ENCODE assay signal across 18 cellular contexts in the genomic region with DNA sequence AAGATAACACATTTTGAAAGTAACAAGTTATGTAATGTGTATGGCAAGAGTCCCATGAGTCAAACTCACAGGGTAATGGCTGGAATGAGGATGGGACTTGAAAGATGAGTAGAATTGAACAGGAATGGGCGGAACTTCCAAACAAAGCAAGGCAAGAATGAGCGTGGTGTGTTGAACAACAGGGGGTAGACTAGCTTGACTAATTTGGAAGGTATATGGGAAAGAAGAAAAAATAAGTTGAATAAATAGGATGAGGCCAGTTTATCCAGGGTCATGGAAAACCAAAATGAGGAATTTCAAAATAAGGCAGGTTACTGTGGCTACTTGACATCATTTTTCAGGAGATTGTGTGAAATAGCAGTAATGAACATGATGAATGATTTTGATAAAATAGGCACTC. TPM values are rescaled to one million over a fixed set of nuclear protein-coding genes. Genes with fewer than 3 reads are reported as not detected.
DNase-seq lines count a peak whose midpoint lies in the region; ATAC-seq, FAIRE-seq and TF ChIP-seq lines count a peak whose summit lies in the region.
"Had no signal": no experiment of that assay in that cellular context is flagged by ENCODE, and none has a peak within 500 bp of the region (broad histone marks: within the 10 kb centered on the region; RNA-seq: fewer than 3 reads in every experiment).

No MANE protein-coding gene starts in this region.

- no TSS peak for BruUV-seq in K562 (replicated peaks; lab: Mats Ljungman, UMichigan)

- no peaks in the 10 kb centered on the region for H3K36me3 ChIP-seq in HUES48 (ENCODE audit: control insufficient read depth, insufficient read depth, low read length)
- H3K36me3 ChIP-seq in K562 (ENCODE audit: control insufficient read depth, insufficient read depth, low read length): no peaks in the 10 kb centered on the region
- H3K36me3 ChIP-seq: Peyer's patch had no signal

- H3K4me1 ChIP-seq in HUES48 (ENCODE audit: control insufficient read depth, insufficient read depth, low read length) (peaks cover 47% of the 10 kb centered on the region), K562 (replicated peaks in 1 of 2; ENCODE audit: control insufficient read depth in 2 of 2, insufficient read depth in 2 of 2, low read length in 2 of 2) (peaks cover 17 to 38% of the 10 kb centered on the region in 2 experiments; a peak in 4 of 5 replicates)

- no peak for TF ChIP-seq EP300 in K562 (IDR thresholded peaks at IDR 0.05; ENCODE audit: low read length)

- intact Hi-C loops in K562 (cut with micrococcal nuclease): loop anchor here (5.0 kb wide), 2 partner anchors 124 to 561 kb away; partner anchors contain the start of gene ZNF770

- H3K9me1 ChIP-seq in K562 (ENCODE audit: control insufficient read depth, insufficient read depth, low read length): no peaks in the 10 kb centered on the region

- peak in 3 of 4 experiments; percentile 12 to 57 (median 18) for DNase-seq in K562 (ENCODE audit: extremely low read depth in 1 of 4, low spot score in 3 of 4)
- DNase-seq in iPS DF 19.7 (ENCODE audit: low read depth, low spot score): peak; percentile 54
- no peak for DNase-seq in nephron progenitor cell
- DNase-seq in stimulated activated CD4-positive, alpha-beta T cell treated with anti-CD3 and anti-CD28 coated beads, Interleukin-12 subunit alpha, Interleukin-12 subunit beta, amount 100 ng/mL, for 4 hours: no peak
- no peak for DNase-seq in NCI-H446 (lab: John Stamatoyannopoulos, UW)
- DNase-seq: ACHN; CD4-positive, CD25-positive, alpha-beta regulatory T cell; DMS79 treated with DMSO at 0.1 percent for 48 hours; GDM1; KBM-7; NCI-H1048; NCI-H82; Peyer's patch; Right ventricle myocardium superior had no signal

- H3K27ac Mint-ChIP-seq in nephron progenitor cell: no peak overlapping the region
- H3K27ac Mint-ChIP-seq: CD4-positive, CD25-positive, alpha-beta regulatory T cell had no signal

- no peaks in the 10 kb centered on the region for H4K20me1 ChIP-seq in K562 (replicated peaks; ENCODE audit: control insufficient read depth, insufficient read depth, low read length)

- H3K4me3 Mint-ChIP-seq in nephron progenitor cell: peak overlapping the region; percentile 66

- H3K9me3 Mint-ChIP-seq in nephron progenitor cell: peaks cover 15% of the 10 kb centered on the region

- POLR2A ChIA-PET in K562 (lab: Yijun Ruan, JAX): interaction anchor here (0.6 to 3.1 kb wide), 4 partner anchors 9 to 203 kb away, joined by 4 to 24 read pairs (median 6); no protein-coding TSS in a partner anchor

- H3K36me3 Mint-ChIP-seq in nephron progenitor cell (ENCODE audit: low read depth): peaks cover 34% of the 10 kb centered on the region
- H3K36me3 Mint-ChIP-seq: CD4-positive, CD25-positive, alpha-beta regulatory T cell had no signal

- no peak for TF ChIP-seq RAD21 in K562 (CRISPR knock-in tag; conservative IDR thresholded peaks at IDR 0.05 in 1 of 2, IDR thresholded peaks at IDR 0.05 in 1 of 2)

- H3K27ac ChIP-seq in HUES48 (ENCODE audit: low read depth, low read length) (peak overlapping the region; percentile 89), K562 (ENCODE audit: extremely low read depth, low read depth, low read length) (peak overlapping the region; percentile 97)
- H3K27ac ChIP-seq: Peyer's patch had no signal

- ATAC-seq in K562: no peak
- ATAC-seq in HG02981 (IDR thresholded peaks at IDR 0.05; ENCODE audit: unreplicated experiment): no peak
- ATAC-seq in GM21528 (IDR thresholded peaks at IDR 0.05; ENCODE audit: low FRiP score, unreplicated experiment): no peak
- ATAC-seq: SK-N-SH treated with all-trans-retinoic acid at 6 μM for 48 hours had no signal

- 30% methylated on average over 2 of the region's 2 CpGs for WGBS in K562 (ENCODE audit: insufficient coverage, low coverage, missing lambda C conversion rate)

- CTCF ChIA-PET in K562 (lab: Yijun Ruan, JAX; ENCODE audit: low intra/inter-chr PET ratio): no interaction called here

- peaks cover 48% of the 10 kb centered on the region for H3K4me1 Mint-ChIP-seq in nephron progenitor cell

- TF ChIP-seq POLR2A in K562 (conservative IDR thresholded peaks at IDR 0.05): peak; percentile 45

- H3K27me3 Mint-ChIP-seq in nephron progenitor cell (ENCODE audit: low read depth, poor library complexity): no peaks in the 10 kb centered on the region

- H3K9ac ChIP-seq in HUES48 (ENCODE audit: low read depth, low read length) (0 out of 2 replicates have a peak overlapping the region, but pooled peaks have one; percentile 3), K562 (ENCODE audit: insufficient read depth in 1 of 2, low read depth in 2 of 2, low read length in 2 of 2) (peak overlapping the region in 1 of 2 experiments; percentile 83; a peak in 2 of 4 replicates)

- peak overlapping the region; percentile 95 for H2AFZ ChIP-seq in K562 (ENCODE audit: low read depth, low read length)

- peak overlapping the region; percentile 70 for H3K4me3 ChIP-seq in HUES48 (ENCODE audit: low read depth, low read length)
- H3K4me3 ChIP-seq in K562: peak overlapping the region; percentile 57; the same call in 1 of the 2 replicates
- H3K4me3 ChIP-seq: Peyer's patch had no signal

- in situ Hi-C loops in K562 (cut with MboI): loop anchor here (25.0 kb wide), 1 partner anchor 1564 kb away; the partner anchor contains the start of gene MEIS2

- H3K9me3 ChIP-seq in HUES48 (ENCODE audit: control insufficient read depth, insufficient read depth, low read length) (no peaks in the 10 kb centered on the region), K562 (replicated peaks; ENCODE audit: control insufficient read depth, insufficient read depth, low read depth, low read length) (no peaks in the 10 kb centered on the region)
- H3K9me3 ChIP-seq: Peyer's patch had no signal

- H3K4me2 ChIP-seq in K562 (ENCODE audit: insufficient read depth, low read length): peak overlapping the region; percentile 96

- peaks cover 34% of the 10 kb centered on the region for H3K79me2 ChIP-seq in K562 (ENCODE audit: control insufficient read depth, insufficient read depth, low read length)

- no peaks in the 10 kb centered on the region for H3K27me3 ChIP-seq in HUES48 (ENCODE audit: control insufficient read depth, insufficient read depth, low read length)
- H3K27me3 ChIP-seq in K562 (ENCODE audit: control insufficient read depth in 2 of 2, insufficient read depth in 2 of 2, low read length in 2 of 2): no peaks in the 10 kb centered on the region
- H3K27me3 ChIP-seq: Peyer's patch had no signal

- TF ChIP-seq CTCF in K562 (IDR thresholded peaks at IDR 0.05 in 2 of 3, conservative IDR thresholded peaks at IDR 0.05 in 1 of 3; ENCODE audit: insufficient read depth in 2 of 3, low read depth in 1 of 3, low read length in 3 of 3) (no peak), nephron progenitor cell (IDR thresholded peaks at IDR 0.05) (no peak)

- FAIRE-seq in K562 (lab: Jason Lieb, UNC): no peak

TF ChIP-seq in K562, 482 proteins besides CTCF, POLR2A, EP300 and RAD21 (continues in another document):
- peak; percentile 44; the same call in 1 of the 2 replicates for TF ChIP-seq POLR2AphosphoS5 (IDR thresholded peaks at IDR 0.05; ENCODE audit: control insufficient read depth, insufficient read depth, low read depth, low read length)
- peak; percentile 92; the same call in 1 of the 2 replicates for TF ChIP-seq ZC3H8 (IDR thresholded peaks at IDR 0.05)
- TF ChIP-seq ZNF384 (IDR thresholded peaks at IDR 0.05; ENCODE audit: low read depth, low read length): no peak
- TF ChIP-seq, protein P1, sequence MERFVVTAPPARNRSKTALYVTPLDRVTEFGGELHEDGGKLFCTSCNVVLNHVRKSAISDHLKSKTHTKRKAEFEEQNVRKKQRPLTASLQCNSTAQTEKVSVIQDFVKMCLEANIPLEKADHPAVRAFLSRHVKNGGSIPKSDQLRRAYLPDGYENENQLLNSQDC (CRISPR knock-in tag; IDR thresholded peaks at IDR 0.05): peak; percentile 65
- peak; percentile 39 for TF ChIP-seq TBP (optimal IDR thresholded peaks at IDR 0.05; ENCODE audit: low read depth, low read length)
- TF ChIP-seq ZNF253 (CRISPR knock-in tag; conservative IDR thresholded peaks at IDR 0.05): 0 out of 2 replicates have a peak, but pooled peaks have one; percentile 43
- TF ChIP-seq, protein P2, sequence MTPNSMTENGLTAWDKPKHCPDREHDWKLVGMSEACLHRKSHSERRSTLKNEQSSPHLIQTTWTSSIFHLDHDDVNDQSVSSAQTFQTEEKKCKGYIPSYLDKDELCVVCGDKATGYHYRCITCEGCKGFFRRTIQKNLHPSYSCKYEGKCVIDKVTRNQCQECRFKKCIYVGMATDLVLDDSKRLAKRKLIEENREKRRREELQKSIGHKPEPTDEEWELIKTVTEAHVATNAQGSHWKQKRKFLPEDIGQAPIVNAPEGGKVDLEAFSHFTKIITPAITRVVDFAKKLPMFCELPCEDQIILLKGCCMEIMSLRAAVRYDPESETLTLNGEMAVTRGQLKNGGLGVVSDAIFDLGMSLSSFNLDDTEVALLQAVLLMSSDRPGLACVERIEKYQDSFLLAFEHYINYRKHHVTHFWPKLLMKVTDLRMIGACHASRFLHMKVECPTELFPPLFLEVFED (CRISPR knock-in tag; conservative IDR thresholded peaks at IDR 0.05): peak; percentile 86
- 0 out of 4 replicates have a peak, but pooled peaks of 1 of the 2 experiments have one; percentile 6 for TF ChIP-seq SIN3A (IDR thresholded peaks at IDR 0.05; ENCODE audit: borderline replicate concordance in 2 of 2, control insufficient read depth in 1 of 2, low read depth in 2 of 2, low read length in 2 of 2)
- TF ChIP-seq KHSRP (IDR thresholded peaks at IDR 0.05): no peak
- TF ChIP-seq MECOM (CRISPR knock-in tag; IDR thresholded peaks at IDR 0.05): 0 out of 2 replicates have a peak, but pooled peaks have one; percentile 15

RNA-seq across cellular contexts. Expression of gene DPH6, which starts 2.5 kb away (rescaled TPM):
- total RNA-seq in K562 (2011; cell fraction: chromatin; rRNA removed; ENCODE audit: low replicate concordance): 23.9 and 56.9 TPM in 2 replicates
- 12.2 and 18.3 TPM in 2 replicates for total RNA-seq in K562 (2011; cell fraction: nucleolus; rRNA removed)
- total RNA-seq in K562 (2011; cell fraction: nucleoplasm; rRNA removed): 17.7 and 26.4 TPM in 2 replicates
- total RNA-seq in K562 (2014; rRNA removed): 7.6 and 15.3 TPM in 2 replicates
- total RNA-seq in K562 (2014; rRNA removed; fragmentation: Illumina TruSeq; extraction: Trizol): 26.0 and 31.8 TPM in 2 replicates
- total RNA-seq in K562 (2015; rRNA removed; fragmentation: Illumina TruSeq; extraction: Trizol): 14.0 and 17.4 TPM in 2 replicates
- 17.6 and 18.8 TPM in 2 replicates for total RNA-seq in K562 (2021)
- 22.3 and 30.9 TPM in 2 replicates for polyA plus RNA-seq in K562 (2011; rRNA removed)
- 11.0 and 13.7 TPM in 2 replicates for polyA plus RNA-seq in K562 (2011; cell fraction: cytosol; rRNA removed)
- 29.4 and 30.3 TPM in 2 replicates for polyA plus RNA-seq in K562 (2011; cell fraction: nucleus; rRNA removed)
- polyA plus RNA-seq in K562 (2012): 14.4 and 18.2 TPM in 2 replicates
- polyA plus RNA-seq in K562 (2014; fragmentation: Illumina TruSeq; extraction: Trizol): 10.1 and 10.6 TPM in 2 replicates
- polyA plus RNA-seq in K562 (2014; fragmentation: Nextera tagmentation; extraction: Ambion mirVana): 10 to 100 TPM; 58.7 to 69.1 TPM
- 12.7 and 14.4 TPM in 2 replicates for polyA plus RNA-seq in K562 (2014; rRNA removed)
- polyA minus RNA-seq in K562 (2011; rRNA and poly(A)+ RNA removed): 54.7 and 54.8 TPM in 2 replicates
- 5.3 and 12.6 TPM in 2 replicates for polyA minus RNA-seq in K562 (2011; cell fraction: cytosol; rRNA and poly(A)+ RNA removed)
- 53.6 and 70.6 TPM in 2 replicates for polyA minus RNA-seq in K562 (2011; cell fraction: nucleus; rRNA and poly(A)+ RNA removed)

Comparison
In these comparisons a context has a peak if more than half of its experiments do, and no peak if none do; other contexts are left out.
1. DNase-seq: peak in K562 (3 of 4) and iPS DF 19.7 (single experiment); none in nephron progenitor cell (single experiment), stimulated activated CD4-positive, alpha-beta T cell treated with anti-CD3 and anti-CD28 coated beads, Interleukin-12 subunit alpha, Interleukin-12 subunit beta, amount 100 ng/mL, for 4 hours (single experiment) and NCI-H446 (0 of 2).